ENCODE assay signal across 15 cellular contexts in the genomic region with DNA sequence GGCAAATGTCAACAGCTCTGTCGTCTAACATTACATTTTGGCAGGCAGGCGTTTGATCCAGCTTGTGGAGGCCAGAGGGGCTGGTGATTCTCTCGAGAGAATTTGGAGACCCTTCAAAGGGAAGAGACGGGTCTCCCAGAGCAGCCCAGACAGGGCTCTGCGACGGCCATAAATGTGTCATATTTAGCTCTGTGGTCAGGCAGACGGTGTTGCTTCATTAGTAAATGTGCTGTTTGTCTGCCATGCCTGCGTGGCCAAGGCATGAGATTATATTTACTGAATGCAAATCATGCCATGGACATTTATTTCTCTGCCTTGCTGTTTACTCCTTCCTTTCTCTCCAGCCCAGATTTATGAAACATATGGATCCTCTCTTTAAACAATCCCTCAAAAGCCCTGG.
"Had no signal": no experiment of that assay in that cellular context is flagged by ENCODE, and none has a peak within 500 bp of the region (broad histone marks: within the 10 kb centered on the region; RNA-seq: fewer than 3 reads in every experiment).

No MANE protein-coding gene starts in this region.

- H3K4me1 Mint-ChIP-seq: activated CD8-positive, alpha-beta memory T cell treated with anti-CD3 and anti-CD28 coated beads, Interleukin-2, amount 10 ng/mL, durations not matched to agents 7 days and 5 days had no signal

- ATAC-seq: activated CD8-positive, alpha-beta memory T cell treated with anti-CD3 and anti-CD28 coated beads, Interleukin-2, amount 10 ng/mL, durations not matched to agents 7 days and 5 days; activated naive CD4-positive, alpha-beta T cell treated with anti-CD3 and anti-CD28 coated beads, Interleukin-2, amount 50 U/mL, for 72 hours had no signal

- H3K9me3 ChIP-seq: ovary, uterus had no signal

- H3K27me3 Mint-ChIP-seq: dendritic cell treated with granulocyte-macrophage colony-stimulating factor and Interleukin-4, amounts not matched to agents 40 ng/mL and 50 ng/mL, for 4 days had no signal

- H3K9me3 Mint-ChIP-seq: dendritic cell treated with granulocyte-macrophage colony-stimulating factor and Interleukin-4, amounts not matched to agents 40 ng/mL and 50 ng/mL, for 4 days had no signal

- DNase-seq: activated CD4-positive, alpha-beta T cell treated with anti-CD3 and anti-CD28 coated beads, Interleukin-2, amount 50 U/mL, for 48 hours; activated CD4-positive, CD25-positive, alpha-beta regulatory T cell treated with anti-CD3 and anti-CD28 coated beads, Interleukin-2, amount 50 U/mL, for 72 hours; activated CD8-positive, alpha-beta memory T cell treated with anti-CD3 and anti-CD28 coated beads, Interleukin-2, amount 10 ng/mL, durations not matched to agents 7 days and 5 days; activated effector memory CD4-positive, alpha-beta T cell treated with Interleukin-2 at 50 U/mL for 16 hours; activated T-cell treated with anti-CD3 and anti-CD28 coated beads, Interleukin-2, amount 50 U/mL, for 24 hours; amniotic stem cell; brain microvascular endothelial cell; cerebellar nuclear complex; erythroblast; mesendoderm; ovary; uterus had no signal

- H3K27ac Mint-ChIP-seq: activated CD8-positive, alpha-beta memory T cell treated with anti-CD3 and anti-CD28 coated beads, Interleukin-2, amount 10 ng/mL, durations not matched to agents 7 days and 5 days; activated naive CD4-positive, alpha-beta T cell treated with anti-CD3 and anti-CD28 coated beads, Interleukin-2, amount 50 U/mL, for 72 hours; activated T-cell treated with anti-CD3 and anti-CD28 coated beads, Interleukin-2, amount 50 U/mL, for 24 hours; dendritic cell treated with granulocyte-macrophage colony-stimulating factor and Interleukin-4, amounts not matched to agents 40 ng/mL and 50 ng/mL, for 4 days; neural progenitor cell had no signal

- H3K36me3 ChIP-seq: brain microvascular endothelial cell, neural progenitor cell, ovary, uterus had no signal

- H3K4me3 Mint-ChIP-seq: activated CD8-positive, alpha-beta memory T cell treated with anti-CD3 and anti-CD28 coated beads, Interleukin-2, amount 10 ng/mL, durations not matched to agents 7 days and 5 days; activated T-cell treated with anti-CD3 and anti-CD28 coated beads, Interleukin-2, amount 50 U/mL, for 24 hours; dendritic cell treated with granulocyte-macrophage colony-stimulating factor and Interleukin-4, amounts not matched to agents 40 ng/mL and 50 ng/mL, for 4 days; neural progenitor cell had no signal

- H3K36me3 Mint-ChIP-seq: activated CD8-positive, alpha-beta memory T cell treated with anti-CD3 and anti-CD28 coated beads, Interleukin-2, amount 10 ng/mL, durations not matched to agents 7 days and 5 days; neural progenitor cell had no signal

- H3K9ac ChIP-seq: neural progenitor cell had no signal

- H3K27me3 ChIP-seq: brain microvascular endothelial cell, neural progenitor cell, ovary, uterus had no signal

- H3K27ac ChIP-seq: brain microvascular endothelial cell, neural progenitor cell, ovary, uterus had no signal

- H2AFZ ChIP-seq: neural progenitor cell had no signal

- H3K4me2 ChIP-seq: neural progenitor cell had no signal

- H3K4me3 ChIP-seq: neural progenitor cell, ovary, uterus had no signal

- H3K4me1 ChIP-seq: uterus had no signal
